In the genomic region with DNA sequence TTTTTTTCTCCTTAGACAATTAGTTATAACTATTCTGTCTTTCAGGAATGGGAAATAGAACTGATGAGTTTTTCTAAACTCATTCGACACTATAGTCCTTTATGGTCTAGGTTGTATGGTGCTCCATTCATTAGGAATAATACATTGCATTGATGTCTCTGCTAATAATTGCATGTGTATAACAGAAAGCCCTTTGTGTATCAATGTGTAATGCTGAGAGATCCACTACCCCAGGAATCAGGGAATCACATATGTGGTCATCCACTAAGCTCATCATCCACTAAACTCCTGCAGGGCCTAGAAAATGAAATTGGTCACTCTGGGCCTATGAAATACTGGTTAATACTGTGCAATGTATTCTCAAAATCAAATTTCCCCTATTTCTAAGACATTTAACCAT, we compare ENCODE assay signal across 21 cellular contexts.
"Had no signal": no experiment of that assay in that cellular context is flagged by ENCODE, and none has a peak within 500 bp of the region (broad histone marks: within the 10 kb centered on the region; RNA-seq: fewer than 3 reads in every experiment).

No MANE protein-coding gene starts in this region.

- H3K36me3 ChIP-seq: Peyer's patch, SJCRH30 had no signal

- H3K4me3 ChIP-seq: K562, PC-9, Peyer's patch, SJCRH30, SK-N-MC had no signal

- H3K27ac ChIP-seq: HL-60, KMS-11, PC-9, Peyer's patch, SJCRH30, SK-N-MC had no signal

- H3K27me3 ChIP-seq: Peyer's patch, SJCRH30 had no signal

- H3K9ac ChIP-seq: KMS-11 had no signal

- DNase-seq: Kasumi-1, MM.1S, NCI-H1417, NCI-H1436 treated with DMSO at 0.1 percent for 48 hours, NCI-H1694, NCI-H187 treated with DMSO at 0.1 percent for 48 hours, NCI-H2029 treated with DMSO at 0.1 percent for 48 hours, NCI-H2227 treated with DMSO at 0.1 percent for 48 hours, NCI-H524, NCI-H526 treated with DMSO at 0.1 percent for 48 hours, NCI-H748 treated with DMSO at 0.1 percent for 48 hours, OCI-M1, PC-9, Peyer's patch, SHP77 treated with DMSO at 0.1 percent for 48 hours, SJCRH30 had no signal

- ATAC-seq: K562, Right ventricle myocardium inferior had no signal

- H3K4me2 ChIP-seq: KMS-11, PC-9 had no signal

- H3K4me1 ChIP-seq: Peyer's patch, SJCRH30 had no signal

- H2AFZ ChIP-seq: PC-9 had no signal

- H3K9me3 ChIP-seq: Peyer's patch, SJCRH30 had no signal
